ENCODE assay signal across 16 cellular contexts in the genomic region with DNA sequence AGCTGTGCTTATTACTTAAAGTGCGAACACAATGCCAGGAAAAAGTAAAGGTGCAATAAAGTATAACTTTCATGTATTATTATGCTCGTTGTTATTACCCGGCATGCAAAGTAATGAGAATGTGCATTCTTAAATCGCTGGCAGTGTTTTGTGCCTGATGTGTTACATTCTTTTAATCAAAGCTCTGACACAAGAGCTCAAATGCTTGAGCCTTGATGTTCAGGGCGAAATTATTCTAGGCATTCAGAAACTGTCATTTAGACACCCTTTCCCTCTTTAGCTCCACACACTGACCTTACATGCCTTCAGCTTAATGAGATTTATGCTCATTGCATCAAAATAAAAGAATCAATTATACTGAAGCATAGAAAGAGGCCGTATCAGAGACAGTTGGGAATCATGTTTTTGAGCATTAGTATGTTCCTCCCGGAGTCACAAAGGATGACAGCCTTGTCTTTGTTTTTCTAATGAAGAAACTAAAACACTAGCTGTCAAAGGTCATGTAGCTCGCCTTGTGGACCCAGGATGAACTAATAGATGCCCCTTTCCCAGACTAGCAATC. TPM values are rescaled to one million over a fixed set of nuclear protein-coding genes. Genes with fewer than 3 reads are reported as not detected.
A peak's percentile ranks its signal among the peaks of the same experiment; 100 is the strongest.
DNase-seq lines count a peak whose midpoint lies in the region; ATAC-seq and TF ChIP-seq lines count a peak whose summit lies in the region.
"Had no signal": no experiment of that assay in that cellular context is flagged by ENCODE, and none has a peak within 500 bp of the region (broad histone marks: within the 10 kb centered on the region; RNA-seq: fewer than 3 reads in every experiment).

No MANE protein-coding gene starts in this region.

- H3K27me3 Mint-ChIP-seq in brain, result peaks cover 6% of the 10 kb centered on the region

- H3K9ac ChIP-seq in muscle layer of colon (ENCODE audit: low read length), result no peak overlapping the region

- peak overlapping the region in 3 of 5 experiments; percentile 48 to 74 (median 60) for H3K27ac Mint-ChIP-seq in brain
- H3K27ac Mint-ChIP-seq: CD4-positive, CD25-positive, alpha-beta regulatory T cell had no signal

- no peak for TF ChIP-seq CTCF in brain (conservative IDR thresholded peaks at IDR 0.05)

- peaks cover 61% of the 10 kb centered on the region for H3K4me1 ChIP-seq in muscle layer of colon (ENCODE audit: insufficient read depth, low read length)
- H3K4me1 ChIP-seq: Caco-2, SJSA1 had no signal

- H3K4me3 ChIP-seq in muscle layer of colon (ENCODE audit: low read depth in 1 of 2, low read length in 2 of 2), result no peak overlapping the region
- H3K4me3 ChIP-seq: K562, PC-9, SJSA1 had no signal

- no peaks in the 10 kb centered on the region for H3K9me3 Mint-ChIP-seq in brain
- H3K9me3 Mint-ChIP-seq: CD4-positive, CD25-positive, alpha-beta regulatory T cell had no signal

- no peak overlapping the region for H3K4me3 Mint-ChIP-seq in brain
- H3K4me3 Mint-ChIP-seq: CD4-positive, CD25-positive, alpha-beta regulatory T cell had no signal

- ATAC-seq in HG02588 (IDR thresholded peaks at IDR 0.05; ENCODE audit: unreplicated experiment) (no peak), GM21723 (IDR thresholded peaks at IDR 0.05; ENCODE audit: unreplicated experiment) (no peak), GM18909 (IDR thresholded peaks at IDR 0.05; ENCODE audit: poor library complexity, unreplicated experiment) (no peak)
- ATAC-seq: K562 had no signal

- peaks cover 18% of the 10 kb centered on the region for H3K36me3 ChIP-seq in muscle layer of colon (ENCODE audit: insufficient read depth, low read length)

- no peaks in the 10 kb centered on the region for H3K9me3 ChIP-seq in muscle layer of colon (ENCODE audit: low read length)
- H3K9me3 ChIP-seq: Caco-2, SJSA1 had no signal

- DNase-seq in retina, result peak; percentile 50
- no peak for DNase-seq in NCI-H1092 treated with DMSO at 0.1 percent for 48 hours (lab: John Stamatoyannopoulos, UW)
- DNase-seq: Caco-2; CD4-positive, CD25-positive, alpha-beta regulatory T cell; EL; HCEC 1CT; NCI-H187 treated with DMSO at 0.1 percent for 48 hours; NCI-H446; PC-9 had no signal

- H3K4me1 Mint-ChIP-seq in brain, result peaks cover 55% of the 10 kb centered on the region
- H3K4me1 Mint-ChIP-seq: CD4-positive, CD25-positive, alpha-beta regulatory T cell had no signal

- H3K27me3 ChIP-seq in muscle layer of colon (ENCODE audit: control insufficient read depth in 1 of 2, insufficient read depth in 2 of 2, low read length in 2 of 2), result no peaks in the 10 kb centered on the region
- H3K27me3 ChIP-seq: SJSA1 had no signal

- H3K36me3 Mint-ChIP-seq in brain, result no peaks in the 10 kb centered on the region
- H3K36me3 Mint-ChIP-seq: CD4-positive, CD25-positive, alpha-beta regulatory T cell had no signal

- H3K27ac ChIP-seq in muscle layer of colon (ENCODE audit: low read depth, low read length), result peak overlapping the region; percentile 61
- H3K27ac ChIP-seq: PC-9, SJSA1 had no signal

RNA-seq across cellular contexts. Expression of gene FAM114A1, which starts 56.7 kb away (rescaled TPM):
- 9.4 TPM for polyA plus RNA-seq in brain (ENCODE audit: insufficient read depth, low read depth, low replicate concordance)
- polyA plus RNA-seq: CD4-positive, CD25-positive, alpha-beta regulatory T cell had no signal
